In the genomic region with DNA sequence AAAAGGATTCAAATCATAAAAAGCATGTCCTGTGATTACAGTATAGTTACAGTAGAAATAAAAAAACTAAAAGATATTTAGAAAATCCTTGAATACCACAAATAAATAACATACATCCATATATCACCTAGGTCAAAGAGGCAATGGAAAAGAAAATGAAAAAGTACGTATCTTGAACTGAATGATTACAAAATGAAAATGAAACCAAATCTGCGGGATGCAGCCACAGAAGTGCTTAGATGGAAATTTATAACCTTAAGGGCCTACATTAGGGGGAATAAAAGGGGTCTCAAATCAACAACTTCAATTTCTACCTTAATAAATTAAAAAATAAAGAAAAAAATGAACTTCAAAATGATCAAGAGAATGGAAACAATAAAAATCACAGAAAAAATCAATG, we compare ENCODE assay signal across 11 cellular contexts.
DNase-seq lines count a peak whose midpoint lies in the region; ATAC-seq and TF ChIP-seq lines count a peak whose summit lies in the region.
"Had no signal": no experiment of that assay in that cellular context is flagged by ENCODE, and none has a peak within 500 bp of the region (broad histone marks: within the 10 kb centered on the region; RNA-seq: fewer than 3 reads in every experiment).

No MANE protein-coding gene starts in this region.

- no peak for TF ChIP-seq POLR2A in right lobe of liver (IDR thresholded peaks at IDR 0.05)

- WGBS in right lobe of liver (ENCODE audit: insufficient coverage, low coverage, low lambda C conversion rate, missing lambda C conversion rate), result 51% methylated on average over 2 of the region's 2 CpGs

- H3K9me3 ChIP-seq in right lobe of liver, result no peaks in the 10 kb centered on the region

- no peaks in the 10 kb centered on the region for H3K36me3 Mint-ChIP-seq in CD14-positive monocyte
- no peaks in the 10 kb centered on the region for H3K36me3 Mint-ChIP-seq in HFFc6 (ENCODE audit: low read depth)
- H3K36me3 Mint-ChIP-seq in activated CD8-positive, alpha-beta T cell treated with anti-CD3 and anti-CD28 coated beads, Interleukin-2, amount 10 ng/mL, durations not matched to agents 7 days and 5 days (ENCODE audit: low read depth), result no peaks in the 10 kb centered on the region
- no peaks in the 10 kb centered on the region for H3K36me3 Mint-ChIP-seq in natural killer cell

- no peaks in the 10 kb centered on the region for H3K4me1 ChIP-seq in right lobe of liver

- intact Hi-C loops in CD14-positive monocyte (cut with micrococcal nuclease) (no loop called here), natural killer cell (cut with micrococcal nuclease) (no loop called here), right lobe of liver (cut with DNase I) (no loop called here)

- H3K4me1 Mint-ChIP-seq in CD14-positive monocyte (peaks cover 9% of the 10 kb centered on the region), HFFc6 (ENCODE audit: low read depth) (no peaks in the 10 kb centered on the region), natural killer cell (peaks cover 7 to 14% of the 10 kb centered on the region in 2 donors)
- H3K4me1 Mint-ChIP-seq in activated CD8-positive, alpha-beta T cell treated with anti-CD3 and anti-CD28 coated beads, Interleukin-2, amount 10 ng/mL, durations not matched to agents 7 days and 5 days (ENCODE audit: low read depth), result peaks cover 4% of the 10 kb centered on the region

- H3K36me3 ChIP-seq in right lobe of liver, result no peaks in the 10 kb centered on the region

- H3K4me3 Mint-ChIP-seq in CD14-positive monocyte (peak overlapping the region; percentile 56 to 85), HFFc6 (peak overlapping the region; percentile 60), natural killer cell (peak overlapping the region; percentile 81)
- peak overlapping the region; percentile 68 for H3K4me3 Mint-ChIP-seq in activated CD8-positive, alpha-beta T cell treated with anti-CD3 and anti-CD28 coated beads, Interleukin-2, amount 10 ng/mL, durations not matched to agents 7 days and 5 days

- DNase-seq in CD14-positive monocyte (ENCODE audit: low spot score), result no peak
- DNase-seq in HFFc6, result no peak
- DNase-seq in activated CD8-positive, alpha-beta T cell treated with anti-CD3 and anti-CD28 coated beads, Interleukin-2, amount 10 ng/mL, durations not matched to agents 7 days and 5 days, result no peak
- no peak for DNase-seq in natural killer cell
- DNase-seq in right lobe of liver, result no peak
- DNase-seq in SK-N-DZ (ENCODE audit: low spot score), result no peak
- DNase-seq: activated CD4-positive, CD25-positive, alpha-beta regulatory T cell treated with anti-CD3 and anti-CD28 coated beads, Interleukin-2, amount 50 U/mL, for 72 hours; NCI-H2029 treated with DMSO at 0.1 percent for 48 hours; substantia nigra had no signal

- POLR2A ChIA-PET in activated CD8-positive, alpha-beta T cell treated with anti-CD3 and anti-CD28 coated beads, Interleukin-2, amount 10 ng/mL, durations not matched to agents 7 days and 5 days (lab: Charles Lee), result no interaction called here

- no peaks in the 10 kb centered on the region for H3K27me3 Mint-ChIP-seq in CD14-positive monocyte (ENCODE audit: low read depth in 3 of 3)
- no peaks in the 10 kb centered on the region for H3K27me3 Mint-ChIP-seq in HFFc6 (ENCODE audit: insufficient read depth)
- peaks cover 4% of the 10 kb centered on the region for H3K27me3 Mint-ChIP-seq in activated CD8-positive, alpha-beta T cell treated with anti-CD3 and anti-CD28 coated beads, Interleukin-2, amount 10 ng/mL, durations not matched to agents 7 days and 5 days (ENCODE audit: low read depth)
- H3K27me3 Mint-ChIP-seq in natural killer cell (ENCODE audit: low read depth in 2 of 2), result no peaks in the 10 kb centered on the region

- no peak overlapping the region for H3K4me3 ChIP-seq in right lobe of liver

- no peaks in the 10 kb centered on the region for H3K27me3 ChIP-seq in right lobe of liver

- H3K27ac Mint-ChIP-seq in CD14-positive monocyte, result peak overlapping the region in 1 of 7 donors; percentile 37
- no peak overlapping the region for H3K27ac Mint-ChIP-seq in HFFc6
- peak overlapping the region; percentile 28 for H3K27ac Mint-ChIP-seq in activated CD8-positive, alpha-beta T cell treated with anti-CD3 and anti-CD28 coated beads, Interleukin-2, amount 10 ng/mL, durations not matched to agents 7 days and 5 days
- peak overlapping the region; percentile 65 to 68 for H3K27ac Mint-ChIP-seq in natural killer cell

- TF ChIP-seq CTCF in CD14-positive monocyte (IDR thresholded peaks at IDR 0.05) (no peak), HFFc6 (IDR thresholded peaks at IDR 0.05) (no peak), natural killer cell (IDR thresholded peaks at IDR 0.05) (no peak), right lobe of liver (IDR thresholded peaks at IDR 0.05) (no peak)

- H3K27ac ChIP-seq in right lobe of liver, result no peak overlapping the region
- H3K27ac ChIP-seq: epithelial cell of prostate had no signal

- H3K9me3 Mint-ChIP-seq in CD14-positive monocyte (no peaks in the 10 kb centered on the region), HFFc6 (peaks cover 22% of the 10 kb centered on the region), natural killer cell (peaks cover 0 to 2% of the 10 kb centered on the region in 2 donors)
- H3K9me3 Mint-ChIP-seq in activated CD8-positive, alpha-beta T cell treated with anti-CD3 and anti-CD28 coated beads, Interleukin-2, amount 10 ng/mL, durations not matched to agents 7 days and 5 days (ENCODE audit: insufficient read depth), result no peaks in the 10 kb centered on the region

- ATAC-seq in activated CD8-positive, alpha-beta T cell treated with anti-CD3 and anti-CD28 coated beads, Interleukin-2, amount 10 ng/mL, durations not matched to agents 7 days and 5 days, result peak; percentile 51
- ATAC-seq in natural killer cell, result no peak
- ATAC-seq in right lobe of liver, result no peak
- no peak for ATAC-seq in HG03039 (IDR thresholded peaks at IDR 0.05; ENCODE audit: unreplicated experiment)

- CTCF ChIA-PET in activated CD8-positive, alpha-beta T cell treated with anti-CD3 and anti-CD28 coated beads, Interleukin-2, amount 10 ng/mL, durations not matched to agents 7 days and 5 days (lab: Charles Lee), result no interaction called here
